Comparison of ENCODE assay signal across 1 cellular context in the genomic region with DNA sequence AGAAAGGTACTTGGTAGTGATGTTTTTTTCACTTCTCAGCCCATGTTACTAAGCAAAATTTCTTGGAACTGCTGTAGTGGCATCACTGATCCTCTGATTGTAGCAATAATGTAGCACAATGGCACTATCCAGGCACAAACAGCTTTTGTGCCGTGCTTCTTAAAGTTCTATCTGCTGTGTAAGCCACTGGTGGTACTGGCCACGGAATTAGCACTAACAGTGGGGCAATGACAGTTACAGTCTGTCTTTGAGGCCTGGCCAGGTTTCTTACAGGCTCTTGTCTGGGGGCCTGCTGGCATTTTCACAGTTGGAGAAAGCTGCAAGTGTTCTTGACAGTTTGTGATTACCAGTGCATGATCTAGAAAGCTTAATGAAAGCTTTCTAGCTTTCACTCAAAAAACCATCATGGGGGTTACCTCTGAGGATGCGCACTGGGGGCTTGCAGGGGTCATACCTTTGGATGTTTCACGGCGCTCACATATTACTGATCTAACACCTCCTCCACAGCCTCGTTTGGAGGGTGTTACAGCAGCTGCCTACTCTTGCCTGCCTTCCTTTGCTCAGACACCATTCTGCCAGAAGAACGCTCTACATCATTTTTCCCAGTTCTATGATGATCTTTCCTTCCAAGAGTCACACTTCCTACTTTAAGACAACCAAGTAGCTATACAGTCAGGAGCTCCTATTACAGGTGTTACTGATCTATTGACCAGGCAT.
TF ChIP-seq lines count a peak whose summit lies in the region.

No MANE protein-coding gene starts in this region.

TF ChIP-seq in WTC11, 78 proteins besides CTCF, POLR2A, EP300 and RAD21 (continued from another document):
- no peak for TF ChIP-seq PRDM15 (CRISPR knock-in tag; IDR thresholded peaks at IDR 0.05)
- no peak for TF ChIP-seq ZNF281 (CRISPR knock-in tag; IDR thresholded peaks at IDR 0.05)
- TF ChIP-seq, protein P1, sequence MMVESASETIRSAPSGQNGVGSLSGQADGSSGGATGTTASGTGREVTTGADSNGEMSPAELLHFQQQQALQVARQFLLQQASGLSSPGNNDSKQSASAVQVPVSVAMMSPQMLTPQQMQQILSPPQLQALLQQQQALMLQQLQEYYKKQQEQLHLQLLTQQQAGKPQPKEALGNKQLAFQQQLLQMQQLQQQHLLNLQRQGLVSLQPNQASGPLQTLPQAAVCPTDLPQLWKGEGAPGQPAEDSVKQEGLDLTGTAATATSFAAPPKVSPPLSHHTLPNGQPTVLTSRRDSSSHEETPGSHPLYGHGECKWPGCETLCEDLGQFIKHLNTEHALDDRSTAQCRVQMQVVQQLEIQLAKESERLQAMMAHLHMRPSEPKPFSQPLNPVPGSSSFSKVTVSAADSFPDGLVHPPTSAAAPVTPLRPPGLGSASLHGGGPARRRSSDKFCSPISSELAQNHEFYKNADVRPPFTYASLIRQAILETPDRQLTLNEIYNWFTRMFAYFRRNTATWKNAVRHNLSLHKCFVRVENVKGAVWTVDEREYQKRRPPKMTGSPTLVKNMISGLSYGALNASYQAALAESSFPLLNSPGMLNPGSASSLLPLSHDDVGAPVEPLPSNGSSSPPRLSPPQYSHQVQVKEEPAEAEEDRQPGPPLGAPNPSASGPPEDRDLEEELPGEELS (CRISPR knock-in tag; IDR thresholded peaks at IDR 0.05), result no peak
- no peak for TF ChIP-seq NR2C2 (CRISPR knock-in tag; IDR thresholded peaks at IDR 0.05)
- TF ChIP-seq USF2 (CRISPR knock-in tag; IDR thresholded peaks at IDR 0.05), result no peak
